Comparison of ENCODE assay signal across 24 cellular contexts in genomic region chr18:78416853-78417252, GRCh38.
A peak's percentile ranks its signal among the peaks of the same experiment; 100 is the strongest.
DNase-seq lines count a peak whose midpoint lies in the region; ATAC-seq, FAIRE-seq and TF ChIP-seq lines count a peak whose summit lies in the region.
"Had no signal": no experiment of that assay in that cellular context is flagged by ENCODE, and none has a peak within 500 bp of the region (broad histone marks: within the 10 kb centered on the region; RNA-seq: fewer than 3 reads in every experiment).

No MANE protein-coding gene starts in this region.

- H3K4ac ChIP-seq in H9 (ENCODE audit: low read depth, low read length) (no peak overlapping the region), H1 (replicated peaks; ENCODE audit: insufficient read length, low read depth, low read length) (no peak overlapping the region), mesendoderm (ENCODE audit: low read depth, low read length) (no peak overlapping the region)

- peaks cover 5% of the 10 kb centered on the region; the same call in 1 of the 2 replicates for H3K27me3 Mint-ChIP-seq in H9 (ENCODE audit: low read depth)
- no peaks in the 10 kb centered on the region for H3K27me3 Mint-ChIP-seq in activated CD8-positive, alpha-beta T cell treated with anti-CD3 and anti-CD28 coated beads, Interleukin-2, amount 10 ng/mL, durations not matched to agents 7 days and 5 days (ENCODE audit: low read depth)

- DNase-seq in H9, result no peak
- DNase-seq in H1 (ENCODE audit: low read depth in 1 of 2, low spot score in 2 of 2), result no peak
- DNase-seq in mesendoderm, result peak; percentile 4
- no peak for DNase-seq in spleen
- DNase-seq in activated CD8-positive, alpha-beta T cell treated with anti-CD3 and anti-CD28 coated beads, Interleukin-2, amount 10 ng/mL, durations not matched to agents 7 days and 5 days, result no peak
- no peak for DNase-seq in OCI-LY7 (ENCODE audit: low spot score)
- DNase-seq: 8988T; ACHN; AML-193; BE2C; CD4-positive, alpha-beta T cell; CD8-positive, alpha-beta memory T cell; DMS53; DMS79 treated with DMSO at 0.1 percent for 48 hours; GF-D8; GOT3; HCEC 1CT had no signal

- H3K23ac ChIP-seq in H9 (ENCODE audit: insufficient read length, low read depth, low read length) (no peak overlapping the region), H1 (ENCODE audit: insufficient read length) (no peak overlapping the region), mesendoderm (ENCODE audit: low read length) (no peak overlapping the region)

- peak; percentile 45 to 47; a peak in 3 of 4 replicates for TF ChIP-seq RAD21 in H1 (IDR thresholded peaks at IDR 0.05 in 1 of 2, conservative IDR thresholded peaks at IDR 0.05 in 1 of 2; ENCODE audit: low read depth in 2 of 2, low read length in 2 of 2)

- H3K36me3 ChIP-seq in H1 (ENCODE audit: control insufficient read depth in 2 of 4, insufficient read depth in 4 of 4, low read length in 3 of 4) (no peaks in the 10 kb centered on the region), mesendoderm (ENCODE audit: control insufficient read depth, insufficient read depth, low read length) (no peaks in the 10 kb centered on the region), spleen (no peaks in the 10 kb centered on the region), OCI-LY7 (ENCODE audit: insufficient read depth, low read length) (no peaks in the 10 kb centered on the region)
- H3K36me3 ChIP-seq: BE2C; BLaER1 treated with 17β-estradiol and CSF1 and Interleukin-3, amounts not matched to agents 10 nM and 100 nM had no signal

- CTCF ChIA-PET in H1 (lab: Charles Lee; ENCODE audit: partially characterized antibody) (interaction anchor here (0.7 to 1.2 kb wide), 3 partner anchors 12 to 654 kb away, joined by 3 to 5 read pairs (median 3); no protein-coding TSS in a partner anchor), OCI-LY7 (lab: Charles Lee; ENCODE audit: unreplicated experiment) (no interaction called here)
- CTCF ChIA-PET in activated CD8-positive, alpha-beta T cell treated with anti-CD3 and anti-CD28 coated beads, Interleukin-2, amount 10 ng/mL, durations not matched to agents 7 days and 5 days (lab: Charles Lee), result no interaction called here

- H4K5ac ChIP-seq in H9 (ENCODE audit: insufficient read length, low read depth, low read length) (no peak overlapping the region), H1 (ENCODE audit: insufficient read length, low read depth, low read length) (no peak overlapping the region), mesendoderm (ENCODE audit: low read length) (no peak overlapping the region)

- no peak overlapping the region for H3K18ac ChIP-seq in H9 (ENCODE audit: insufficient read length, low read depth, low read length)
- no peak overlapping the region for H3K18ac ChIP-seq in H1 (ENCODE audit: extremely low read depth, low read length)
- H3K18ac ChIP-seq in mesendoderm (ENCODE audit: low read length), result no peak overlapping the region

- H2BK20ac ChIP-seq in H9 (ENCODE audit: low read depth, low read length, poor library complexity, severe bottlenecking) (no peak overlapping the region), H1 (ENCODE audit: low read length) (no peak overlapping the region)

- H3K4me1 ChIP-seq in H9 (ENCODE audit: insufficient read depth, low read length), result no peaks in the 10 kb centered on the region
- H3K4me1 ChIP-seq in H1 (replicated peaks in 1 of 4; ENCODE audit: control insufficient read depth in 3 of 4, insufficient read depth in 4 of 4, low read length in 3 of 4), result no peaks in the 10 kb centered on the region
- no peaks in the 10 kb centered on the region for H3K4me1 ChIP-seq in mesendoderm (ENCODE audit: control insufficient read depth, low read depth, low read length)
- H3K4me1 ChIP-seq in spleen, result no peaks in the 10 kb centered on the region
- H3K4me1 ChIP-seq in OCI-LY7 (ENCODE audit: insufficient read depth, low read length, poor library complexity, severe bottlenecking), result no peaks in the 10 kb centered on the region
- H3K4me1 ChIP-seq: A549; BE2C; BLaER1 treated with 17β-estradiol and CSF1 and Interleukin-3, amounts not matched to agents 10 nM and 100 nM had no signal

- no peak overlapping the region for H3K4me3 Mint-ChIP-seq in H9
- H3K4me3 Mint-ChIP-seq in activated CD8-positive, alpha-beta T cell treated with anti-CD3 and anti-CD28 coated beads, Interleukin-2, amount 10 ng/mL, durations not matched to agents 7 days and 5 days, result no peak overlapping the region
- H3K4me3 Mint-ChIP-seq: CD14-positive monocyte; CD4-positive, alpha-beta T cell; CD8-positive, alpha-beta memory T cell had no signal

- POLR2A ChIA-PET in H1 (lab: Charles Lee; ENCODE audit: partially characterized antibody), result no interaction called here
- POLR2A ChIA-PET in activated CD8-positive, alpha-beta T cell treated with anti-CD3 and anti-CD28 coated beads, Interleukin-2, amount 10 ng/mL, durations not matched to agents 7 days and 5 days (lab: Charles Lee), result no interaction called here
- POLR2A ChIA-PET in OCI-LY7 (lab: Charles Lee), result no interaction called here

- H3K79me2 ChIP-seq in H9 (ENCODE audit: insufficient read depth, low read length) (no peaks in the 10 kb centered on the region), H1 (ENCODE audit: control insufficient read depth in 1 of 2, insufficient read depth in 2 of 2, low read length in 2 of 2) (no peaks in the 10 kb centered on the region), mesendoderm (ENCODE audit: control insufficient read depth, insufficient read depth, low read length) (no peaks in the 10 kb centered on the region), OCI-LY7 (ENCODE audit: insufficient read depth, low read depth, low read length) (no peaks in the 10 kb centered on the region)

- H2BK15ac ChIP-seq in H9 (ENCODE audit: low read depth, low read length) (no peak overlapping the region), H1 (ENCODE audit: low read length) (no peak overlapping the region), mesendoderm (replicated peaks; ENCODE audit: low read depth) (no peak overlapping the region)

- no peak for FAIRE-seq in H1 (lab: Jason Lieb, UNC)
- FAIRE-seq: A549, D721Med, GM12891, GM18507 had no signal

- BruUV-seq in OCI-LY7 (replicated peaks; lab: Mats Ljungman, UMichigan), result no TSS peak

- H3K27me3 ChIP-seq in H9 (ENCODE audit: insufficient read depth, low read length) (no peaks in the 10 kb centered on the region), H1 (replicated peaks in 1 of 4; ENCODE audit: control insufficient read depth in 3 of 4, extremely low read depth in 1 of 4, insufficient read depth in 3 of 4, low read length in 3 of 4) (no peaks in the 10 kb centered on the region), mesendoderm (ENCODE audit: insufficient read depth, low read length, poor library complexity) (no peaks in the 10 kb centered on the region), spleen (replicated peaks in 1 of 7) (peaks cover 0 to 9% (median 0%) of the 10 kb centered on the region in 7 donors)
- H3K27me3 ChIP-seq: BE2C; BLaER1 treated with 17β-estradiol and CSF1 and Interleukin-3, amounts not matched to agents 10 nM and 100 nM had no signal

- H3K9me3 ChIP-seq in H9 (ENCODE audit: control insufficient read depth, low read depth, low read length) (no peaks in the 10 kb centered on the region), H1 (ENCODE audit: insufficient read depth in 2 of 2, low read depth in 1 of 2, low read length in 1 of 2) (no peaks in the 10 kb centered on the region), spleen (no peaks in the 10 kb centered on the region), OCI-LY7 (ENCODE audit: low read length) (no peaks in the 10 kb centered on the region)
- H3K9me3 ChIP-seq: A549; BE2C; BLaER1 treated with 17β-estradiol and CSF1 and Interleukin-3, amounts not matched to agents 10 nM and 100 nM had no signal

- intact Hi-C loops in spleen (cut with DNase I; ENCODE audit: low total_unique reads) (no loop called here), OCI-LY7 (cut with micrococcal nuclease; ENCODE audit: unreplicated experiment) (no loop called here)

- no peaks in the 10 kb centered on the region for H3K9me3 Mint-ChIP-seq in H9
- no peaks in the 10 kb centered on the region for H3K9me3 Mint-ChIP-seq in activated CD8-positive, alpha-beta T cell treated with anti-CD3 and anti-CD28 coated beads, Interleukin-2, amount 10 ng/mL, durations not matched to agents 7 days and 5 days (ENCODE audit: insufficient read depth)
- H3K9me3 Mint-ChIP-seq: CD4-positive, alpha-beta T cell; CD8-positive, alpha-beta memory T cell had no signal

- no peak overlapping the region for H3K27ac Mint-ChIP-seq in H9
- no peak overlapping the region for H3K27ac Mint-ChIP-seq in activated CD8-positive, alpha-beta T cell treated with anti-CD3 and anti-CD28 coated beads, Interleukin-2, amount 10 ng/mL, durations not matched to agents 7 days and 5 days
- H3K27ac Mint-ChIP-seq: CD14-positive monocyte; CD4-positive, alpha-beta T cell; CD8-positive, alpha-beta memory T cell had no signal

- H3K79me1 ChIP-seq in H9 (ENCODE audit: insufficient read depth, low read depth, low read length, poor library complexity, severe bottlenecking) (no peaks in the 10 kb centered on the region), H1 (ENCODE audit: low read depth, low read length) (no peaks in the 10 kb centered on the region), mesendoderm (ENCODE audit: low read length) (no peaks in the 10 kb centered on the region)

- H3K9ac ChIP-seq in H9 (ENCODE audit: extremely low read depth, insufficient read length, low read length), result no peak overlapping the region
- H3K9ac ChIP-seq in H1 (replicated peaks in 1 of 4; ENCODE audit: extremely low read depth in 1 of 4, low read depth in 3 of 4, low read length in 3 of 4), result no peak overlapping the region
- no peak overlapping the region for H3K9ac ChIP-seq in mesendoderm (ENCODE audit: low read length)
- H3K9ac ChIP-seq: BLaER1 treated with 17β-estradiol and CSF1 and Interleukin-3, amounts not matched to agents 10 nM and 100 nM had no signal

- no peak overlapping the region for H3K27ac ChIP-seq in H9 (ENCODE audit: insufficient read length, low read depth, low read length)
- H3K27ac ChIP-seq in H1 (ENCODE audit: low read depth, low read length), result no peak overlapping the region
- H3K27ac ChIP-seq in mesendoderm (ENCODE audit: low read depth, low read length), result no peak overlapping the region
- no peak overlapping the region for H3K27ac ChIP-seq in spleen
- H3K27ac ChIP-seq in OCI-LY7 (ENCODE audit: low read depth, low read length, poor library complexity, severe bottlenecking), result no peak overlapping the region
- H3K27ac ChIP-seq: A549; BLaER1 treated with 17β-estradiol and CSF1 and Interleukin-3, amounts not matched to agents 10 nM and 100 nM had no signal

- H4K8ac ChIP-seq in H9 (replicated peaks; ENCODE audit: insufficient read length, low read depth, low read length), result no peak overlapping the region
- no peak overlapping the region for H4K8ac ChIP-seq in H1 (ENCODE audit: extremely low read depth, insufficient read depth, low read length)
- H4K8ac ChIP-seq in mesendoderm (ENCODE audit: low read depth, low read length), result no peak overlapping the region

- no peak for TF ChIP-seq POLR2A in H1 (IDR thresholded peaks at IDR 0.05; ENCODE audit: control extremely low read depth in 1 of 2, low read depth in 2 of 2, low read length in 2 of 2)
- no peak for TF ChIP-seq POLR2A in spleen (IDR thresholded peaks at IDR 0.05)

- H4K20me1 ChIP-seq in H9 (ENCODE audit: control insufficient read depth, insufficient read depth, insufficient read length), result no peaks in the 10 kb centered on the region
- no peaks in the 10 kb centered on the region for H4K20me1 ChIP-seq in H1 (replicated peaks in 1 of 2; ENCODE audit: control insufficient read depth in 1 of 2, insufficient read depth in 2 of 2, low read length in 2 of 2)
- H4K20me1 ChIP-seq in OCI-LY7 (ENCODE audit: insufficient read depth, low read length), result no peaks in the 10 kb centered on the region

- TF ChIP-seq CTCF in H9 (conservative IDR thresholded peaks at IDR 0.05), result peak; percentile 50
- peak; percentile 21 to 37 (median 28); a peak in 3 of 4 replicates for TF ChIP-seq CTCF in H1 (IDR thresholded peaks at IDR 0.05; ENCODE audit: control extremely low read depth in 1 of 3, insufficient read depth in 1 of 3, low read depth in 1 of 3, low read length in 3 of 3)
- TF ChIP-seq CTCF in spleen (IDR thresholded peaks at IDR 0.05 in 8 of 11, conservative IDR thresholded peaks at IDR 0.05 in 3 of 11), result no peak
- TF ChIP-seq CTCF in OCI-LY7 (conservative IDR thresholded peaks at IDR 0.05; ENCODE audit: low read length), result no peak

- H3K14ac ChIP-seq in H9 (ENCODE audit: insufficient read depth, low read length) (no peak overlapping the region), H1 (ENCODE audit: insufficient read length) (no peak overlapping the region)

- H3K36me3 Mint-ChIP-seq in H9 (ENCODE audit: insufficient read depth in 1 of 3, low read depth in 3 of 3), result no peaks in the 10 kb centered on the region; a peak in 1 of 7 replicates
- no peaks in the 10 kb centered on the region for H3K36me3 Mint-ChIP-seq in activated CD8-positive, alpha-beta T cell treated with anti-CD3 and anti-CD28 coated beads, Interleukin-2, amount 10 ng/mL, durations not matched to agents 7 days and 5 days (ENCODE audit: low read depth)
- H3K36me3 Mint-ChIP-seq: CD14-positive monocyte; CD8-positive, alpha-beta memory T cell had no signal

- no peak for TF ChIP-seq EP300 in H1 (IDR thresholded peaks at IDR 0.05; ENCODE audit: borderline replicate concordance in 1 of 2, low read depth in 2 of 2, low read length in 2 of 2)

- H3K4me1 Mint-ChIP-seq in H9, result no peaks in the 10 kb centered on the region
- H3K4me1 Mint-ChIP-seq in activated CD8-positive, alpha-beta T cell treated with anti-CD3 and anti-CD28 coated beads, Interleukin-2, amount 10 ng/mL, durations not matched to agents 7 days and 5 days (ENCODE audit: low read depth), result no peaks in the 10 kb centered on the region
- H3K4me1 Mint-ChIP-seq: CD14-positive monocyte; CD8-positive, alpha-beta memory T cell had no signal

- WGBS in H9 (ENCODE audit: extremely low coverage, insufficient read length, low lambda C conversion rate), result no CpG with 5 or more reads among the region's 5 CpGs
- 80% methylated on average over 5 of the region's 5 CpGs; no CpG with 5 or more reads in 1 of the 2 experiments for WGBS in H1 (ENCODE audit: extremely low coverage in 1 of 2, insufficient coverage in 1 of 2, insufficient read length in 1 of 2, insufficient replicate concordance in 2 of 2, low coverage in 1 of 2, low lambda C conversion rate in 2 of 2, missing lambda C conversion rate in 1 of 2), 2 experiments
- no CpG with 5 or more reads among the region's 5 CpGs for WGBS in mesendoderm (ENCODE audit: extremely low coverage, insufficient coverage, low lambda C conversion rate)
- WGBS in spleen, 5 donors, result 90 to 96% (median 94%) methylated on average over 5 of the region's 5 CpGs

- no peak overlapping the region for H2AK5ac ChIP-seq in H9 (ENCODE audit: insufficient read length, low read length)
- no peak overlapping the region for H2AK5ac ChIP-seq in H1 (ENCODE audit: low read depth, low read length)
- no peak overlapping the region for H2AK5ac ChIP-seq in mesendoderm (ENCODE audit: low read length)

- H3K23me2 ChIP-seq in H9 (ENCODE audit: insufficient read length, low read depth, low read length, poor library complexity, severe bottlenecking), result no peaks in the 10 kb centered on the region
- no peaks in the 10 kb centered on the region for H3K23me2 ChIP-seq in H1 (ENCODE audit: low read depth, low read length)

- H4K91ac ChIP-seq in H9 (ENCODE audit: insufficient read length, low read depth, low read length) (no peak overlapping the region), H1 (replicated peaks; ENCODE audit: insufficient read length, low read length) (no peak overlapping the region)

- H2BK5ac ChIP-seq in H9 (ENCODE audit: insufficient read length, low read length) (no peak overlapping the region), H1 (ENCODE audit: low read depth, low read length) (no peak overlapping the region), mesendoderm (ENCODE audit: low read length) (no peak overlapping the region)

- no peak for ATAC-seq in GM18873 (IDR thresholded peaks at IDR 0.05; ENCODE audit: low FRiP score, unreplicated experiment)
- ATAC-seq in activated CD8-positive, alpha-beta T cell treated with anti-CD3 and anti-CD28 coated beads, Interleukin-2, amount 10 ng/mL, durations not matched to agents 7 days and 5 days, result no peak
- ATAC-seq: A549 had no signal

- H3K56ac ChIP-seq in H9 (ENCODE audit: insufficient read length, low read depth, low read length) (no peak overlapping the region), H1 (replicated peaks; ENCODE audit: insufficient read length, low read depth, low read length) (no peak overlapping the region), mesendoderm (ENCODE audit: low read length) (no peak overlapping the region)

- H3K4me2 ChIP-seq in H9 (ENCODE audit: insufficient read depth, insufficient read length, low read length) (no peak overlapping the region), H1 (ENCODE audit: insufficient read depth in 1 of 2, low read depth in 2 of 2, low read length in 2 of 2) (no peak overlapping the region), mesendoderm (ENCODE audit: low read length) (no peak overlapping the region), OCI-LY7 (ENCODE audit: low read length) (no peak overlapping the region)
- H3K4me2 ChIP-seq: A549; BLaER1 treated with 17β-estradiol and CSF1 and Interleukin-3, amounts not matched to agents 10 nM and 100 nM had no signal

- H3K4me3 ChIP-seq in H1 (ENCODE audit: extremely low read depth in 1 of 4, insufficient read depth in 2 of 4, low read depth in 3 of 4, low read length in 4 of 4) (no peak overlapping the region), mesendoderm (ENCODE audit: low read length) (no peak overlapping the region), spleen (no peak overlapping the region), OCI-LY7 (ENCODE audit: low read depth, low read length, poor library complexity, severe bottlenecking) (no peak overlapping the region)
- H3K4me3 ChIP-seq: A549; BLaER1 treated with 17β-estradiol and CSF1 and Interleukin-3, amounts not matched to agents 10 nM and 100 nM had no signal

- no peaks in the 10 kb centered on the region for H3K9me2 ChIP-seq in OCI-LY7 (ENCODE audit: insufficient read depth, low read length)

- no peak overlapping the region for H2BK12ac ChIP-seq in H9 (ENCODE audit: insufficient read length, low read depth, low read length)
- H2BK12ac ChIP-seq in H1 (ENCODE audit: low read depth, low read length), result no peak overlapping the region

- H2BK120ac ChIP-seq in H9 (ENCODE audit: low read depth, low read length, poor library complexity, severe bottlenecking), result no peak overlapping the region
- H2BK120ac ChIP-seq in H1 (replicated peaks; ENCODE audit: low read depth, low read length), result no peak overlapping the region
- H2BK120ac ChIP-seq in mesendoderm (ENCODE audit: low read depth, low read length), result no peak overlapping the region

- H2AFZ ChIP-seq in H9 (ENCODE audit: low read length), result no peak overlapping the region
- no peak overlapping the region for H2AFZ ChIP-seq in H1 (ENCODE audit: low read length)
- no peak overlapping the region for H2AFZ ChIP-seq in OCI-LY7 (ENCODE audit: low read length)

- H3T11ph ChIP-seq in H9 (ENCODE audit: low read length), result no peak overlapping the region

Comparison
In these comparisons a context has a peak if more than half of its experiments do, and no peak if none do; other contexts are left out.
1. CTCF ChIP-seq: peak in H9 (single experiment) and H1 (3 of 3); none in spleen (0 of 11) and OCI-LY7 (single experiment).